17 cellular contexts compared by ENCODE assay signal in genomic region chr4:83241132-83241531, GRCh38.
"Had no signal": no experiment of that assay in that cellular context is flagged by ENCODE, and none has a peak within 500 bp of the region (broad histone marks: within the 10 kb centered on the region; RNA-seq: fewer than 3 reads in every experiment).

No MANE protein-coding gene starts in this region.

- H3K4me1 Mint-ChIP-seq: nephron had no signal

- H3K4me1 ChIP-seq: body of pancreas, esophagus squamous epithelium, lower lobe of right lung, suprapubic skin, vagina had no signal

- DNase-seq: activated CD4-positive, CD25-positive, alpha-beta regulatory T cell treated with anti-CD3 and anti-CD28 coated beads, Interleukin-2, amount 50 U/mL, for 72 hours; activated CD8-positive, alpha-beta memory T cell treated with anti-CD3 and anti-CD28 coated beads for 24 hours; activated gamma-delta T cell; effector memory CD8-positive, alpha-beta T cell; esophagus squamous epithelium; heart right ventricle; lower lobe of right lung; nucleus accumbens; posterior cingulate gyrus; stimulated activated naive CD8-positive, alpha-beta T cell treated with anti-CD3 and anti-CD28 coated beads, Interleukin-15, amount 100 ng/mL, for 72 hours; T-helper 2 cell had no signal

- H3K27ac Mint-ChIP-seq: effector memory CD8-positive, alpha-beta T cell; nephron; stimulated activated naive CD8-positive, alpha-beta T cell treated with anti-CD3 and anti-CD28 coated beads, Interleukin-15, amount 100 ng/mL, for 72 hours had no signal

- ATAC-seq: body of pancreas; effector memory CD8-positive, alpha-beta T cell; stimulated activated naive CD8-positive, alpha-beta T cell treated with anti-CD3 and anti-CD28 coated beads, Interleukin-15, amount 100 ng/mL, for 72 hours had no signal

- H3K36me3 ChIP-seq: esophagus squamous epithelium, heart right ventricle, lower lobe of right lung, suprapubic skin, vagina had no signal

- H3K27me3 ChIP-seq: body of pancreas, esophagus squamous epithelium, heart right ventricle, suprapubic skin, vagina had no signal

- H3K27ac ChIP-seq: body of pancreas, esophagus squamous epithelium, heart right ventricle, lower lobe of right lung, suprapubic skin, vagina, VCaP had no signal

- H3K4me3 Mint-ChIP-seq: effector memory CD8-positive, alpha-beta T cell; nephron; stimulated activated naive CD8-positive, alpha-beta T cell treated with anti-CD3 and anti-CD28 coated beads, Interleukin-15, amount 100 ng/mL, for 72 hours had no signal

- H3K27me3 Mint-ChIP-seq: activated naive CD8-positive, alpha-beta T cell; effector memory CD8-positive, alpha-beta T cell had no signal

- H3K4me3 ChIP-seq: body of pancreas, esophagus squamous epithelium, heart right ventricle, lower lobe of right lung, suprapubic skin, vagina had no signal

- H3K9me3 ChIP-seq: body of pancreas, esophagus squamous epithelium, lower lobe of right lung, suprapubic skin, vagina had no signal

- H3K9me3 Mint-ChIP-seq: effector memory CD8-positive, alpha-beta T cell had no signal
